8 cellular contexts compared by ENCODE assay signal in the genomic region with DNA sequence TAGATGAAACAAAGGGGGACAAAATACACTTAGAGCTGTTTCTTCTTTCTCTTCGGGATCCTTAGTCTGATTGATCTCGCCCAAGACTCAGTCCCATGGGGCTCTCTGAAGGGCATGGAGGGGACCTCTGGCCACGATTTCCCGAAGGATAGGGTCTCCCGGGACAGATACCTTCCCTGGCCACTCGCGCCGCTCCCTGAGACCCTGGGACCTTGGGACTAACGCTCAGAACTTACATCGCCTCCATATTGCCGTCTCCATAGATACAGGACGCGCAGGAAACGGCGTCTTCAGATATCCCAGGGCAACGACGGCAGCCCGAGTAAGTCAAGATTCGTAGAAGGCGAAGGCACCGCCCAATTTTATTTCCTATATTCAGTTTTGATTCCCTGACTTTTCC.
DNase-seq lines count a peak whose midpoint lies in the region; ATAC-seq and TF ChIP-seq lines count a peak whose summit lies in the region.

A gene with protein sequence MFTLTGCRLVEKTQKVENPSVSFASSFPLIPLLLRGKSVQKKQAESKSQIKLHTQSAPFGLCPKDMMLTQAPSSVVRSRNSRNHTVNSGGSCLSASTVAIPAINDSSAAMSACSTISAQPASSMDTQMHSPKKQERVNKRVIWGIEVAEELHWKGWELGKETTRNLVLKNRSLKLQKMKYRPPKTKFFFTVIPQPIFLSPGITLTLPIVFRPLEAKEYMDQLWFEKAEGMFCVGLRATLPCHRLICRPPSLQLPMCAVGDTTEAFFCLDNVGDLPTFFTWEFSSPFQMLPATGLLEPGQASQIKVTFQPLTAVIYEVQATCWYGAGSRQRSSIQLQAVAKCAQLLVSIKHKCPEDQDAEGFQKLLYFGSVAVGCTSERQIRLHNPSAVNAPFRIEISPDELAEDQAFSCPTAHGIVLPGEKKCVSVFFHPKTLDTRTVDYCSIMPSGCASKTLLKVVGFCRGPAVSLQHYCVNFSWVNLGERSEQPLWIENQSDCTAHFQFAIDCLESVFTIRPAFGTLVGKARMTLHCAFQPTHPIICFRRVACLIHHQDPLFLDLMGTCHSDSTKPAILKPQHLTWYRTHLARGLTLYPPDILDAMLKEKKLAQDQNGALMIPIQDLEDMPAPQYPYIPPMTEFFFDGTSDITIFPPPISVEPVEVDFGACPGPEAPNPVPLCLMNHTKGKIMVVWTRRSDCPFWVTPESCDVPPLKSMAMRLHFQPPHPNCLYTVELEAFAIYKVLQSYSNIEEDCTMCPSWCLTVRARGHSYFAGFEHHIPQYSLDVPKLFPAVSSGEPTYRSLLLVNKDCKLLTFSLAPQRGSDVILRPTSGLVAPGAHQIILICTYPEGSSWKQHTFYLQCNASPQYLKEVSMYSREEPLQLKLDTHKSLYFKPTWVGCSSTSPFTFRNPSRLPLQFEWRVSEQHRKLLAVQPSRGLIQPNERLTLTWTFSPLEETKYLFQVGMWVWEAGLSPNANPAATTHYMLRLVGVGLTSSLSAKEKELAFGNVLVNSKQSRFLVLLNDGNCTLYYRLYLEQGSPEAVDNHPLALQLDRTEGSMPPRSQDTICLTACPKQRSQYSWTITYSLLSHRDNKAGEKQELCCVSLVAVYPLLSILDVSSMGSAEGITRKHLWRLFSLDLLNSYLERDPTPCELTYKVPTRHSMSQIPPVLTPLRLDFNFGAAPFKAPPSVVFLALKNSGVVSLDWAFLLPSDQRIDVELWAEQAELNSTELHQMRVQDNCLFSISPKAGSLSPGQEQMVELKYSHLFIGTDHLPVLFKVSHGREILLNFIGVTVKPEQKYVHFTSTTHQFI (N-terminal part only) (minus strand): TSS at position 265 of the 400 bp plus-strand sequence. CDS start 2,468 bp downstream, outside the sequence.

- DNase-seq in D341Med (ENCODE audit: low spot score) (peak; percentile 71), NCI-H1694 (lab: John Stamatoyannopoulos, UW) (peak; percentile 32), amniotic epithelial cell (ENCODE audit: low read depth) (peak; percentile 49), iPS-NIHi11 (ENCODE audit: low spot score) (peak; percentile 84)
- peak; percentile 62 for DNase-seq in stimulated activated CD8-positive, alpha-beta memory T cell treated with anti-CD3 and anti-CD28 coated beads, Interleukin-4, amount 100 ng/mL, for 48 hours

- TF ChIP-seq POLR2A in GM18505 (IDR thresholded peaks at IDR 0.05; ENCODE audit: borderline replicate concordance, extremely low read depth, insufficient read depth, insufficient read length): no peak

- no peak for ATAC-seq in GM18505 (IDR thresholded peaks at IDR 0.05; ENCODE audit: unreplicated experiment)
- ATAC-seq in GM18502 (IDR thresholded peaks at IDR 0.05; ENCODE audit: poor library complexity, unreplicated experiment): no peak
- no peak for ATAC-seq in GM18870 (IDR thresholded peaks at IDR 0.05; ENCODE audit: unreplicated experiment)

Comparison
In these comparisons a context has a peak if more than half of its experiments do, and no peak if none do; other contexts are left out.
1. DNase-seq: peak in every context shown above with its lines; median percentile 84 in iPS-NIHi11; 71 in D341Med; 62 in stimulated activated CD8-positive, alpha-beta memory T cell treated with anti-CD3 and anti-CD28 coated beads, Interleukin-4, amount 100 ng/mL, for 48 hours; 49 in amniotic epithelial cell; 32 in NCI-H1694.